ENCODE assay signal across 18 cellular contexts in genomic region chr4:96729641-96730040, GRCh38.
"Had no signal": no experiment of that assay in that cellular context is flagged by ENCODE, and none has a peak within 500 bp of the region (broad histone marks: within the 10 kb centered on the region; RNA-seq: fewer than 3 reads in every experiment).

No MANE protein-coding gene starts in this region.

- H3K27ac Mint-ChIP-seq: activated naive CD8-positive, alpha-beta T cell; activated T-helper 1 cell treated with anti-CD3 and anti-CD28 coated beads, Interleukin-12 subunit alpha, Interleukin-12 subunit beta, Interleukin-2, Interleukin-4 antibody, amounts not matched to agents 30 ng/mL and 10 ng/mL and 1 ng/mL, durations not matched to agents 14 hours and 24 hours and 36 hours; effector memory CD8-positive, alpha-beta T cell; progenitor cell of endocrine pancreas; stimulated activated naive CD8-positive, alpha-beta T cell treated with anti-CD3 and anti-CD28 coated beads, Interleukin-15, Interleukin-2, amounts not matched to agents 100 ng/mL and 50 ng/mL, for 24 hours; T-helper 1 cell treated with Interleukin-12 subunit alpha and Interleukin-12 subunit beta and Interleukin-4 antibody, amounts not matched to agents 30 μg/mL and 1 μg/mL, for 36 hours had no signal

- H3K36me3 Mint-ChIP-seq: activated naive CD8-positive, alpha-beta T cell had no signal

- H3K27me3 Mint-ChIP-seq: activated naive CD8-positive, alpha-beta T cell; effector memory CD8-positive, alpha-beta T cell; progenitor cell of endocrine pancreas; stimulated activated naive CD8-positive, alpha-beta T cell treated with anti-CD3 and anti-CD28 coated beads, Interleukin-15, Interleukin-2, amounts not matched to agents 100 ng/mL and 50 ng/mL, for 24 hours had no signal

- H3K4me3 Mint-ChIP-seq: activated naive CD8-positive, alpha-beta T cell; activated T-helper 1 cell treated with anti-CD3 and anti-CD28 coated beads, Interleukin-12 subunit alpha, Interleukin-12 subunit beta, Interleukin-2, Interleukin-4 antibody, amounts not matched to agents 30 ng/mL and 10 ng/mL and 1 ng/mL, durations not matched to agents 14 hours and 24 hours and 36 hours; effector memory CD8-positive, alpha-beta T cell; stimulated activated naive CD8-positive, alpha-beta T cell treated with anti-CD3 and anti-CD28 coated beads, Interleukin-15, Interleukin-2, amounts not matched to agents 100 ng/mL and 50 ng/mL, for 24 hours; T-helper 1 cell treated with Interleukin-12 subunit alpha and Interleukin-12 subunit beta and Interleukin-4 antibody, amounts not matched to agents 30 μg/mL and 1 μg/mL, for 36 hours had no signal

- H3K27ac ChIP-seq: foreskin keratinocyte, left lung, right atrium auricular region, transverse colon, uterus had no signal

- ATAC-seq: effector memory CD8-positive, alpha-beta T cell; foreskin keratinocyte; left lung had no signal

- DNase-seq: activated CD4-positive, CD25-positive, alpha-beta regulatory T cell treated with anti-CD3 and anti-CD28 coated beads, Interleukin-2, amount 50 U/mL, for 72 hours; activated gamma-delta T cell treated with Interleukin-2 at 50 U/mL for 16 hours; effector memory CD8-positive, alpha-beta T cell; foreskin keratinocyte; glutamatergic neuron; hypothalamus; left lung; midbrain; occipital lobe; stimulated activated CD4-positive, alpha-beta T cell treated with anti-CD3 and anti-CD28 coated beads, Interleukin-2, amount 100 ng/mL, for 48 hours; transverse colon; uterus had no signal

- H3K4me1 ChIP-seq: foreskin keratinocyte, left lung, right atrium auricular region, transverse colon, uterus had no signal

- H3K9me3 Mint-ChIP-seq: T-helper 1 cell treated with Interleukin-12 subunit alpha and Interleukin-12 subunit beta and Interleukin-4 antibody, amounts not matched to agents 30 μg/mL and 1 μg/mL, for 36 hours had no signal

- H3K27me3 ChIP-seq: foreskin keratinocyte, left lung, right atrium auricular region, transverse colon, uterus had no signal

- H3K9me3 ChIP-seq: right atrium auricular region, transverse colon, uterus had no signal

- H3K36me3 ChIP-seq: left lung, right atrium auricular region, transverse colon, uterus had no signal

- H3K4me3 ChIP-seq: left lung, right atrium auricular region, transverse colon, uterus had no signal
